Comparison of ENCODE assay signal across 11 cellular contexts in the genomic region with DNA sequence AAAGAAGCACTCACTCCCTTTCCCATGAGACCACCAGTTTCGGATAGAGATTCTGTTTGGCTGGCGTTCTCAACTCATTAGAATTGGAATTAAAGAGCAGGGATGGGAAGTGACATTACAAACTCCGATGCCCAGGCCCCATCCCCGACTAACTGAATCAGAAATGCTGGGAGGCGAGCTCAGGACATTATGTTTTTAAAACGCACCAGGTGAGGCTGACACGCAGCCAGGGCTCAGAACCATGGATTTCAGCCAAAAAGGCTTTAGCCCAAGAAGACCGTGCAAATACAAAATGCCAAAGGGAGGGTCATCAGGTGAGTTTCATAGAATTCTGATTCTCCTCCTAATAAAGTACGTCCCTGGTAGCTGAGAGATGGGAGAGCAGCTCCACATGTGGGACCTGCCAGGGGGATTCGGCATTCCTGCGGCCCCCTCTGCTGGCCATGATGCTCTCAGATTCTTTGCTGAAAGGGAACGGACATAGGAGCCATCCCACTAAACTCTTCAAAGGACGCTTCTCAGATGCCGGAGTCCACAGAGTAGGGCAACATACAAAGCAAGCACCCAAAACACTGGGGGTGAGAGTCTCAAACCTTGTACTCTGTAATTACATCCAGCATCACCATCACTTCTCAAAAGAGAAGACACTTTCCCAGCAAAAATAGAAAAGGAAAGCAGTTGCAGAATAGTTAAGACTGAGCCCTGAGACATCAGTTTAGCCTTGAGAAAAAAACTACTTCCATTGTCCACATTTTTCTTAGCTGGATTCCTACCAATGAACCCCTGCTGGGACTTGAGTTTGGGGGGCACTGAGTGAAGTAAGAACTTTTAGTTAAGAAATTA.
DNase-seq lines count a peak whose midpoint lies in the region; ATAC-seq lines count a peak whose summit lies in the region.
"Had no signal": no experiment of that assay in that cellular context is flagged by ENCODE, and none has a peak within 500 bp of the region (broad histone marks: within the 10 kb centered on the region; RNA-seq: fewer than 3 reads in every experiment).

No MANE protein-coding gene starts in this region.

- H3K4me3 ChIP-seq in Karpas-422 (ENCODE audit: low read length) = no peak overlapping the region
- H3K4me3 ChIP-seq: BLaER1 treated with 17β-estradiol and CSF1 and Interleukin-3, amounts not matched to agents 10 nM and 100 nM had no signal

- H3K9me2 ChIP-seq in Karpas-422 (replicated peaks; ENCODE audit: insufficient read depth, low read length) = no peaks in the 10 kb centered on the region

- intact Hi-C loops in sciatic nerve (cut with DNase I) = no loop called here

- no peaks in the 10 kb centered on the region for H3K27me3 ChIP-seq in Karpas-422 (ENCODE audit: low read length)

- no peaks in the 10 kb centered on the region for H3K79me2 ChIP-seq in Karpas-422 (ENCODE audit: low read length)

- H4K20me1 ChIP-seq in Karpas-422 (ENCODE audit: insufficient read depth, low read depth, low read length) = no peaks in the 10 kb centered on the region
- H4K20me1 ChIP-seq: BLaER1 treated with 17β-estradiol and CSF1 and Interleukin-3, amounts not matched to agents 10 nM and 100 nM had no signal

- ATAC-seq in sciatic nerve (peak; percentile 30), GM19397 (IDR thresholded peaks at IDR 0.05; ENCODE audit: unreplicated experiment) (no peak), HG03442 (IDR thresholded peaks at IDR 0.05; ENCODE audit: unreplicated experiment) (no peak)

- DNase-seq in NCI-H2171 treated with DMSO at 0.1 percent for 48 hours (lab: John Stamatoyannopoulos, UW) = peak; percentile 12
- DNase-seq in NCI-H2171 (lab: John Stamatoyannopoulos, UW) = no peak
- peak; percentile 56 for DNase-seq in NCI-H345 (lab: John Stamatoyannopoulos, UW)
- peak; percentile 81 for DNase-seq in ecto neural progenitor cell (ENCODE audit: low spot score)
- DNase-seq in sciatic nerve (ENCODE audit: low spot score) = peak; percentile 68
- no peak for DNase-seq in Karpas-422
- DNase-seq: activated naive CD8-positive, alpha-beta T cell treated with anti-CD3 and anti-CD28 coated beads, Interleukin-2, amount 10 ng/mL, durations not matched to agents 7 days and 5 days; kidney glomerular epithelial cell had no signal

- H3K9ac ChIP-seq in Karpas-422 (ENCODE audit: low read length) = no peak overlapping the region
- H3K9ac ChIP-seq: BLaER1 treated with 17β-estradiol and CSF1 and Interleukin-3, amounts not matched to agents 10 nM and 100 nM had no signal

- peaks cover 7% of the 10 kb centered on the region for H3K4me1 ChIP-seq in Karpas-422 (ENCODE audit: low read length)

- H3K36me3 ChIP-seq in Karpas-422 (ENCODE audit: insufficient read depth, low read length) = no peaks in the 10 kb centered on the region
- H3K36me3 ChIP-seq: BLaER1 treated with 17β-estradiol and CSF1 and Interleukin-3, amounts not matched to agents 10 nM and 100 nM had no signal

- no peaks in the 10 kb centered on the region for H3K9me3 ChIP-seq in Karpas-422 (ENCODE audit: low read length)
- H3K9me3 ChIP-seq: BLaER1 treated with 17β-estradiol and CSF1 and Interleukin-3, amounts not matched to agents 10 nM and 100 nM had no signal

- H3K4me2 ChIP-seq in Karpas-422 (ENCODE audit: low read depth, low read length, poor library complexity, severe bottlenecking) = no peak overlapping the region
- H3K4me2 ChIP-seq: BLaER1 treated with 17β-estradiol and CSF1 and Interleukin-3, amounts not matched to agents 10 nM and 100 nM had no signal

- H3K27ac ChIP-seq in Karpas-422 (ENCODE audit: low read length) = no peak overlapping the region
- H3K27ac ChIP-seq: BLaER1 treated with 17β-estradiol and CSF1 and Interleukin-3, amounts not matched to agents 10 nM and 100 nM had no signal

- no peak overlapping the region for H2AFZ ChIP-seq in Karpas-422 (ENCODE audit: low read length)

Comparison
In these comparisons a context has a peak if more than half of its experiments do, and no peak if none do; other contexts are left out.
1. DNase-seq: peak in NCI-H2171 treated with DMSO at 0.1 percent for 48 hours (single experiment), NCI-H345 (single experiment), ecto neural progenitor cell (single experiment) and sciatic nerve (single experiment); none in NCI-H2171 (single experiment) and Karpas-422 (single experiment).